8 cellular contexts compared by ENCODE assay signal in the genomic region with DNA sequence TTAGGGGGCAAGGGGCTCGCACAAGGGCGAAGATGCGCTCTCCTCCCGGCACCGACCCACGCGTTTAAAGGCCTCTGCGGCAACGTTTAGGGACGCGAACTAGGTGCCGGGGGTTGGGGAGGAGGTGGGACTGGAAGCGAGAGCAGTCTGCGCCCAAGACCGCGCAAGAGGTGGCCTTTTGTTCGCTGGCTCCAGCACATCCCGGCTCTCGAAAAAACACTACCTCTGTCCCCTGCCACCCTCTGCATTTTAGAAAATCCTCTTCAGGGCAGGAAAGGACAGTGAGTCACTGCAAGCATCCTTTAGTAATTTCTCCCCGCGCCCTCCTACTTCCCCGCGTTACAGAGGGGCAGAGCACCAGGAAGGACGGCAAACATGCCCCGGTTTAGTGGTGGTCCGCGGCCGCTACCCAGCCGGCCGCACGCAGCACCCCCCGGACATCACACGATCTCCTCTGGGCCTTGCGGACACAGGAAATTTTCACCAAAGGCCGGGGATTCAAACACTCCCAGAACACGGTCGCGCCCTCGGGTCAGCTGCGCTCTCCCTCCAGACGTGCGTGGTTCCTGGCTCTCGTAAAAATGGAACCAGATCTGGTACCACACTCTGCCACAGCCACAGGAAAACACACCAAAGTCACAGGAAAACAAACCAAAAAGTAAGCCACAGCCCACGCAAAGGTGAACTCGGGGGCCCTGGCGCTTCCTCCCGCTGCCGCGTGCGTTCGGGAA. TPM values are rescaled to one million over a fixed set of nuclear protein-coding genes. Genes with fewer than 3 reads are reported as not detected.
A peak's percentile ranks its signal among the peaks of the same experiment; 100 is the strongest.
DNase-seq lines count a peak whose midpoint lies in the region; ATAC-seq, FAIRE-seq and TF ChIP-seq lines count a peak whose summit lies in the region.

No MANE protein-coding gene starts in this region.

- ATAC-seq in GM19324 (IDR thresholded peaks at IDR 0.05; ENCODE audit: low FRiP score, unreplicated experiment), result no peak

- no peak for FAIRE-seq in urothelium cell line (lab: Jason Lieb, UNC)

- DNase-seq in AG08396 (ENCODE audit: low spot score) (peak; percentile 56), HFF-Myc (ENCODE audit: extremely low read depth, low read depth) (no peak), T-helper 22 cell (ENCODE audit: low read depth) (peak; percentile 9), cerebellum (ENCODE audit: low spot score) (peak; percentile 27), lung microvascular endothelial cell (ENCODE audit: low read depth in 2 of 2) (peak; percentile 47 to 59), urothelium cell line (ENCODE audit: low spot score) (no peak)
- DNase-seq in stimulated activated CD8-positive, alpha-beta memory T cell treated with anti-CD3 and anti-CD28 coated beads, Interleukin-7, amount 100 ng/mL, for 24 hours (ENCODE audit: low read depth), result peak; percentile 8

- peak overlapping the region; percentile 91 for H3K4me3 ChIP-seq in HFF-Myc (replicated peaks; ENCODE audit: low read depth, low read length)

- no peak for TF ChIP-seq CTCF in HFF-Myc (IDR thresholded peaks at IDR 0.05; ENCODE audit: low read depth, low read length, missing control alignments)

RNA-seq across cellular contexts. Expression of a gene that starts 1.1 kb away (rescaled TPM):
- total RNA-seq in cerebellum (198 TPM), lung microvascular endothelial cell (92.0 and 157 TPM in 2 replicates)

Comparison
In these comparisons a context has a peak if more than half of its experiments do, and no peak if none do; other contexts are left out.
1. DNase-seq: peak in AG08396 (single experiment), T-helper 22 cell (single experiment), cerebellum (single experiment), lung microvascular endothelial cell (2 of 2) and stimulated activated CD8-positive, alpha-beta memory T cell treated with anti-CD3 and anti-CD28 coated beads, Interleukin-7, amount 100 ng/mL, for 24 hours (single experiment); none in HFF-Myc (single experiment) and urothelium cell line (single experiment).